ENCODE assay signal across 1 cellular context in the genomic region with DNA sequence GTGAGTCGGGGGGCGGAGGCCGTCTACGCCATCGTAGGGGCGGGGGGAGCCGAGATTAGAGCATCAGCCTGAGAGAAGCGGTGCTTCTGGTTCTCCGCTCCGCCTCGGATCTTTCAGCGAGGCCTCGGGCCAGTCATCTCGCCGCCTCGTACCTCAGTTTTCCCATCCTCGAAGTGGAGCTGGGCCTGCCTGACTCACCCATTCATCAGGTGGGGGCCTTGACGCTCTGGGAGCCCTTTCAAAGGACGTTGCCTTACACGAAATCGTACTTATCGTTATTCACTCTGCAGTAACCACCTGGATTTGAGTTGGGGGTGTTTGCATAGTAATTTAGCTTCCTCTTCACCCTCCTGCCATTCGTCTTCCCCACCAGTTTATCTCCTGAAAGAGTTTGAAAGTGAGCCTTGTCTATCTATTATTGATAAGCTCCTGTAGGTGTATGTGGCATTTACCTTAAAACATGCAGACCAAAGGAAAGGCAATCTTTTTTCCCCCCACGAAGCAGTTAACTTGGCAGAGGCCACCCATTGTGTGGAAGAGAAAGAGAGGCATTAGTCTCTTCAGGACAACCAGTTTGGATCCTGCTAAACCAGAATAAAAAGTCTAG.
TF ChIP-seq lines count a peak whose summit lies in the region.

No MANE protein-coding gene starts in this region.

TF ChIP-seq in IMR-90, 13 proteins besides CTCF, POLR2A, EP300 and RAD21:
- TF ChIP-seq, protein P1, sequence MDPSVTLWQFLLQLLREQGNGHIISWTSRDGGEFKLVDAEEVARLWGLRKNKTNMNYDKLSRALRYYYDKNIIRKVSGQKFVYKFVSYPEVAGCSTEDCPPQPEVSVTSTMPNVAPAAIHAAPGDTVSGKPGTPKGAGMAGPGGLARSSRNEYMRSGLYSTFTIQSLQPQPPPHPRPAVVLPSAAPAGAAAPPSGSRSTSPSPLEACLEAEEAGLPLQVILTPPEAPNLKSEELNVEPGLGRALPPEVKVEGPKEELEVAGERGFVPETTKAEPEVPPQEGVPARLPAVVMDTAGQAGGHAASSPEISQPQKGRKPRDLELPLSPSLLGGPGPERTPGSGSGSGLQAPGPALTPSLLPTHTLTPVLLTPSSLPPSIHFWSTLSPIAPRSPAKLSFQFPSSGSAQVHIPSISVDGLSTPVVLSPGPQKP (IDR thresholded peaks at IDR 0.05; ENCODE audit: borderline replicate concordance, low read depth, low read length): no peak
- TF ChIP-seq BHLHE40 (IDR thresholded peaks at IDR 0.05; ENCODE audit: low read depth, low read length) (no peak), MAZ (IDR thresholded peaks at IDR 0.05; ENCODE audit: borderline replicate concordance, low read depth, low read length) (peak; percentile 75), NFE2L2 (IDR thresholded peaks at IDR 0.05; ENCODE audit: low read depth, low read length) (no peak)
